ENCODE assay signal across 11 cellular contexts in genomic region chr2:160338891-160339290, GRCh38.
A peak's percentile ranks its signal among the peaks of the same experiment; 100 is the strongest.
DNase-seq lines count a peak whose midpoint lies in the region; ATAC-seq, FAIRE-seq and TF ChIP-seq lines count a peak whose summit lies in the region.
"Had no signal": no experiment of that assay in that cellular context is flagged by ENCODE, and none has a peak within 500 bp of the region (broad histone marks: within the 10 kb centered on the region; RNA-seq: fewer than 3 reads in every experiment).

No MANE protein-coding gene starts in this region.

- no peaks in the 10 kb centered on the region for H3K27me3 ChIP-seq in naive thymus-derived CD4-positive, alpha-beta T cell (ENCODE audit: control insufficient read depth in 2 of 2, insufficient read depth in 2 of 2, low read length in 2 of 2)
- H3K27me3 ChIP-seq in pancreas = no peaks in the 10 kb centered on the region

- no peaks in the 10 kb centered on the region for H3K9me3 Mint-ChIP-seq in stimulated activated naive CD8-positive, alpha-beta T cell treated with anti-CD3 and anti-CD28 coated beads, Interleukin-15, Interleukin-2, amounts not matched to agents 100 ng/mL and 50 ng/mL, for 24 hours
- peaks cover 0 to 2% (median 0%) of the 10 kb centered on the region in 11 donors for H3K9me3 Mint-ChIP-seq in naive thymus-derived CD4-positive, alpha-beta T cell

- TF ChIP-seq CTCF in pancreas (IDR thresholded peaks at IDR 0.05) = no peak

- peak overlapping the region; percentile 27 for H3K27ac Mint-ChIP-seq in stimulated activated naive CD8-positive, alpha-beta T cell treated with anti-CD3 and anti-CD28 coated beads, Interleukin-15, Interleukin-2, amounts not matched to agents 100 ng/mL and 50 ng/mL, for 24 hours
- peak overlapping the region in 8 of 9 donors; percentile 41 to 87 (median 68) for H3K27ac Mint-ChIP-seq in naive thymus-derived CD4-positive, alpha-beta T cell

- peak overlapping the region; percentile 19 for H3K27ac ChIP-seq in naive thymus-derived CD4-positive, alpha-beta T cell (ENCODE audit: low read depth, low read length)
- no peak overlapping the region for H3K27ac ChIP-seq in pancreas

- no peak overlapping the region for H3K4me3 ChIP-seq in naive thymus-derived CD4-positive, alpha-beta T cell (ENCODE audit: low read length)
- no peak overlapping the region for H3K4me3 ChIP-seq in pancreas
- H3K4me3 ChIP-seq: lung had no signal

- CTCF ChIA-PET in naive thymus-derived CD4-positive, alpha-beta T cell (lab: Charles Lee) = no interaction called here

- WGBS in pancreas, 2 donors = 75 to 85% methylated on average over 2 of the region's 2 CpGs

- H3K9me3 ChIP-seq in naive thymus-derived CD4-positive, alpha-beta T cell (ENCODE audit: control insufficient read depth in 2 of 3, low read length in 3 of 3) = no peaks in the 10 kb centered on the region
- H3K9me3 ChIP-seq in pancreas = no peaks in the 10 kb centered on the region

- TF ChIP-seq POLR2A in GM12892 (IDR thresholded peaks at IDR 0.05; ENCODE audit: low read depth, low read length) = no peak

- H3K4me1 ChIP-seq in naive thymus-derived CD4-positive, alpha-beta T cell (ENCODE audit: control insufficient read depth in 2 of 2, insufficient read depth in 2 of 2, low read length in 2 of 2) = peaks cover 14 to 15% of the 10 kb centered on the region in 2 donors
- H3K4me1 ChIP-seq in pancreas = no peaks in the 10 kb centered on the region

- POLR2A ChIA-PET in naive thymus-derived CD4-positive, alpha-beta T cell (lab: Charles Lee) = interaction anchor here (0.5 to 1.2 kb wide), 2 partner anchors 8 to 125 kb away, joined by 3 to 4 read pairs; no protein-coding TSS in a partner anchor

- no peak for ATAC-seq in stimulated activated naive CD8-positive, alpha-beta T cell treated with anti-CD3 and anti-CD28 coated beads, Interleukin-15, Interleukin-2, amounts not matched to agents 100 U/mL and 50 U/mL, for 24 hours
- ATAC-seq in naive thymus-derived CD4-positive, alpha-beta T cell = no peak
- ATAC-seq in GM19035 (IDR thresholded peaks at IDR 0.05; ENCODE audit: unreplicated experiment) (no peak), pancreas (no peak)

- H3K36me3 ChIP-seq in naive thymus-derived CD4-positive, alpha-beta T cell (ENCODE audit: control insufficient read depth in 2 of 3, insufficient read depth in 3 of 3, low read length in 3 of 3) = no peaks in the 10 kb centered on the region
- H3K36me3 ChIP-seq in pancreas = no peaks in the 10 kb centered on the region

- no peak for DNase-seq in stimulated activated naive CD8-positive, alpha-beta T cell treated with anti-CD3 and anti-CD28 coated beads, Interleukin-15, Interleukin-2, amounts not matched to agents 100 U/mL and 50 U/mL, for 24 hours
- peak; percentile 27 for DNase-seq in fibroblast of the conjunctiva (ENCODE audit: low read depth)
- no peak for DNase-seq in naive thymus-derived CD4-positive, alpha-beta T cell
- DNase-seq in GM12892 (ENCODE audit: insufficient read length) = no peak
- no peak for DNase-seq in NCI-H1092 (lab: John Stamatoyannopoulos, UW)
- no peak for DNase-seq in pancreas
- DNase-seq: NCI-H2171 treated with DMSO at 0.1 percent for 48 hours had no signal

- peaks cover 70% of the 10 kb centered on the region for H3K4me1 Mint-ChIP-seq in stimulated activated naive CD8-positive, alpha-beta T cell treated with anti-CD3 and anti-CD28 coated beads, Interleukin-15, Interleukin-2, amounts not matched to agents 100 ng/mL and 50 ng/mL, for 24 hours (ENCODE audit: low read depth)
- peaks cover 47 to 93% (median 87%) of the 10 kb centered on the region in 7 donors for H3K4me1 Mint-ChIP-seq in naive thymus-derived CD4-positive, alpha-beta T cell

- FAIRE-seq in GM12892 (lab: Jason Lieb, UNC) (no peak), pancreas (lab: Jason Lieb, UNC) (no peak)
- FAIRE-seq: RCC 7860 had no signal

- intact Hi-C loops in naive thymus-derived CD4-positive, alpha-beta T cell (cut with micrococcal nuclease) = loop anchor here in 1 of 2 donors (1.0 kb wide), 2 partner anchors 7 to 9 kb away; no protein-coding TSS in a partner anchor
- intact Hi-C loops in pancreas (cut with DNase I) = no loop called here

- peaks cover 12% of the 10 kb centered on the region for H3K36me3 Mint-ChIP-seq in stimulated activated naive CD8-positive, alpha-beta T cell treated with anti-CD3 and anti-CD28 coated beads, Interleukin-15, Interleukin-2, amounts not matched to agents 100 ng/mL and 50 ng/mL, for 24 hours (ENCODE audit: low read depth)
- H3K36me3 Mint-ChIP-seq in naive thymus-derived CD4-positive, alpha-beta T cell = peaks cover 0 to 7% (median 3%) of the 10 kb centered on the region in 5 donors

- H3K4me3 Mint-ChIP-seq in stimulated activated naive CD8-positive, alpha-beta T cell treated with anti-CD3 and anti-CD28 coated beads, Interleukin-15, Interleukin-2, amounts not matched to agents 100 ng/mL and 50 ng/mL, for 24 hours = no peak overlapping the region
- H3K4me3 Mint-ChIP-seq in naive thymus-derived CD4-positive, alpha-beta T cell = peak overlapping the region in 2 of 10 donors; percentile 1 to 51

- H3K27me3 Mint-ChIP-seq in stimulated activated naive CD8-positive, alpha-beta T cell treated with anti-CD3 and anti-CD28 coated beads, Interleukin-15, Interleukin-2, amounts not matched to agents 100 ng/mL and 50 ng/mL, for 24 hours = no peaks in the 10 kb centered on the region
- H3K27me3 Mint-ChIP-seq in naive thymus-derived CD4-positive, alpha-beta T cell = no peaks in the 10 kb centered on the region
